ENCODE assay signal across 1 cellular context in genomic region chr13:62846302-62846701, GRCh38.
TF ChIP-seq lines count a peak whose summit lies in the region.

No MANE protein-coding gene starts in this region.

TF ChIP-seq in WTC11, 78 proteins besides CTCF, POLR2A, EP300 and RAD21 (continued from another document):
- TF ChIP-seq ZNF425 (CRISPR knock-in tag; conservative IDR thresholded peaks at IDR 0.05) (no peak), ATF6 (CRISPR knock-in tag; IDR thresholded peaks at IDR 0.05) (no peak), ELF4 (CRISPR knock-in tag; IDR thresholded peaks at IDR 0.05; ENCODE audit: low read depth) (no peak), SOX15 (CRISPR knock-in tag; IDR thresholded peaks at IDR 0.05) (no peak), IRF2 (CRISPR knock-in tag; IDR thresholded peaks at IDR 0.05; ENCODE audit: borderline replicate concordance, low read depth) (no peak), RELA (CRISPR knock-in tag; IDR thresholded peaks at IDR 0.05; ENCODE audit: borderline replicate concordance) (no peak), SP1 (CRISPR knock-in tag; conservative IDR thresholded peaks at IDR 0.05) (no peak), NFATC4 (CRISPR knock-in tag; IDR thresholded peaks at IDR 0.05) (no peak), NR3C1 (CRISPR knock-in tag; conservative IDR thresholded peaks at IDR 0.05; ENCODE audit: low read depth) (no peak), ZNF121 (CRISPR knock-in tag; IDR thresholded peaks at IDR 0.05) (no peak), GRHL2 (CRISPR knock-in tag; IDR thresholded peaks at IDR 0.05; ENCODE audit: insufficient replicate concordance, severe bottlenecking) (no peak), IRF1 (CRISPR knock-in tag; IDR thresholded peaks at IDR 0.05) (no peak), TCF7 (CRISPR knock-in tag; IDR thresholded peaks at IDR 0.05; ENCODE audit: low read depth) (no peak), ATF3 (CRISPR knock-in tag; conservative IDR thresholded peaks at IDR 0.05) (no peak), OVOL2 (CRISPR knock-in tag; IDR thresholded peaks at IDR 0.05; ENCODE audit: borderline replicate concordance) (no peak), JAZF1 (CRISPR knock-in tag; IDR thresholded peaks at IDR 0.05) (no peak), ATF2 (CRISPR knock-in tag; IDR thresholded peaks at IDR 0.05; ENCODE audit: borderline replicate concordance, low read depth) (no peak)
